In the genomic region with DNA sequence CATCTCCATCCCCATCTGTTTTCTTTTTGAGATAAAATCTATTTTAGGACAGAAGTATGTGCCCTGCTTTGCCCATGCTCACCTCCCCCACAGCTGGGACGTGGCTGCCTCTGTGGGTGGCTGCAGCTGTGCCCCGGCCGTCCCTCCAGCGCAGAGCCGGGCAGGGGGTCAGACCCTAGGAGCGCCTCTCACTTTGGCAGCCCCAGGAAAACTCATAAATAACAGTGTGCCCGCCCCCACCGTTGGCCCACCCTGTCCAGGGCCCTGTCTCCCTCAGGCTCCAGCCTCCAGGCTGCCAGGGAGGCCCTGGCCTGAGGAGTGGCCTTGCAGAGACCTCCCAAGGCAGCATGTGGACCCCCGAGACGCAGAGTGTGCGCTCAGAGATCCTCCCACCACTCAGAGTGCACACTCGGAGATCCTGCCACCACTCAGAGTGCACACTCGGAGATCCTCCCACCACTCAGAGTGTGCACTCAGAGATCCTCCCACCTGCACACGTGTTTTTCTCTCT, we compare ENCODE assay signal across 13 cellular contexts.
"Had no signal": no experiment of that assay in that cellular context is flagged by ENCODE, and none has a peak within 500 bp of the region (broad histone marks: within the 10 kb centered on the region; RNA-seq: fewer than 3 reads in every experiment).

No MANE protein-coding gene starts in this region.

- H3K4me1 ChIP-seq: adrenal gland had no signal

- H3K27ac ChIP-seq: adrenal gland, neutrophil had no signal

- H3K27me3 ChIP-seq: adrenal gland had no signal

- H3K27ac Mint-ChIP-seq: activated B cell treated with CpG ODN at 0.5 μM for 24 hours; activated CD4-positive, alpha-beta T cell treated with anti-CD3 and anti-CD28 coated beads, Interleukin-2, amount 10 ng/mL, durations not matched to agents 24 days and 14 days; activated naive CD4-positive, alpha-beta T cell treated with anti-CD3 and anti-CD28 coated beads, Interleukin-2, amount 10 ng/mL, durations not matched to agents 7 days and 5 days; memory B cell; stimulated activated naive B cell treated with anti-CD40 and anti-IgM and Interleukin-4, amounts not matched to agents 10 μg/mL and 1 μg/mL and 100 μg/mL, for 72 hours had no signal

- H3K36me3 Mint-ChIP-seq: activated naive CD4-positive, alpha-beta T cell treated with anti-CD3 and anti-CD28 coated beads, Interleukin-2, amount 10 ng/mL, durations not matched to agents 7 days and 5 days; memory B cell; stimulated activated naive B cell treated with anti-CD40 and anti-IgM and Interleukin-4, amounts not matched to agents 10 μg/mL and 1 μg/mL and 100 μg/mL, for 72 hours had no signal

- DNase-seq: activated B cell treated with CpG ODN at 0.5 μM for 24 hours; activated CD4-positive, alpha-beta T cell treated with anti-CD3 and anti-CD28 coated beads, Interleukin-2, amount 10 ng/mL, durations not matched to agents 24 days and 14 days; activated naive CD4-positive, alpha-beta T cell treated with anti-CD3 and anti-CD28 coated beads, Interleukin-2, amount 10 ng/mL, durations not matched to agents 7 days and 5 days; adrenal gland; cortex of kidney; effector CD8-positive, alpha-beta T cell; stimulated activated CD4-positive, alpha-beta T cell treated with anti-CD3 and anti-CD28 coated beads, Interleukin-1b, Interleukin-23, amount 100 ng/mL, for 48 hours; stimulated activated naive B cell treated with anti-CD40 and anti-IgM and Interleukin-4, amounts not matched to agents 10 μg/mL and 1 μg/mL and 100 μg/mL, for 72 hours; substantia nigra; T-helper 2 cell had no signal

- H3K4me3 ChIP-seq: adrenal gland had no signal

- H3K9me3 ChIP-seq: adrenal gland, neutrophil had no signal

- FAIRE-seq: TTC549 had no signal

- H3K4me3 Mint-ChIP-seq: activated B cell treated with CpG ODN at 0.5 μM for 24 hours; activated CD4-positive, alpha-beta T cell treated with anti-CD3 and anti-CD28 coated beads, Interleukin-2, amount 10 ng/mL, durations not matched to agents 24 days and 14 days; activated naive CD4-positive, alpha-beta T cell treated with anti-CD3 and anti-CD28 coated beads, Interleukin-2, amount 10 ng/mL, durations not matched to agents 7 days and 5 days; memory B cell; stimulated activated naive B cell treated with anti-CD40 and anti-IgM and Interleukin-4, amounts not matched to agents 10 μg/mL and 1 μg/mL and 100 μg/mL, for 72 hours had no signal

- H3K36me3 ChIP-seq: adrenal gland, neutrophil had no signal

- ATAC-seq: stimulated activated naive B cell treated with anti-CD40 and anti-IgM and Interleukin-4, amounts not matched to agents 10 μg/mL and 1 μg/mL and 100 μg/mL, for 72 hours had no signal

- H3K4me1 Mint-ChIP-seq: activated B cell treated with CpG ODN at 0.5 μM for 24 hours; activated CD4-positive, alpha-beta T cell treated with anti-CD3 and anti-CD28 coated beads, Interleukin-2, amount 10 ng/mL, durations not matched to agents 24 days and 14 days; activated naive CD4-positive, alpha-beta T cell treated with anti-CD3 and anti-CD28 coated beads, Interleukin-2, amount 10 ng/mL, durations not matched to agents 7 days and 5 days; memory B cell; stimulated activated naive B cell treated with anti-CD40 and anti-IgM and Interleukin-4, amounts not matched to agents 10 μg/mL and 1 μg/mL and 100 μg/mL, for 72 hours had no signal

- H3K9me3 Mint-ChIP-seq: activated B cell treated with CpG ODN at 0.5 μM for 24 hours; activated CD4-positive, alpha-beta T cell treated with anti-CD3 and anti-CD28 coated beads, Interleukin-2, amount 10 ng/mL, durations not matched to agents 24 days and 14 days; activated naive CD4-positive, alpha-beta T cell treated with anti-CD3 and anti-CD28 coated beads, Interleukin-2, amount 10 ng/mL, durations not matched to agents 7 days and 5 days; memory B cell; stimulated activated naive B cell treated with anti-CD40 and anti-IgM and Interleukin-4, amounts not matched to agents 10 μg/mL and 1 μg/mL and 100 μg/mL, for 72 hours had no signal
